14 cellular contexts compared by ENCODE assay signal in the genomic region with DNA sequence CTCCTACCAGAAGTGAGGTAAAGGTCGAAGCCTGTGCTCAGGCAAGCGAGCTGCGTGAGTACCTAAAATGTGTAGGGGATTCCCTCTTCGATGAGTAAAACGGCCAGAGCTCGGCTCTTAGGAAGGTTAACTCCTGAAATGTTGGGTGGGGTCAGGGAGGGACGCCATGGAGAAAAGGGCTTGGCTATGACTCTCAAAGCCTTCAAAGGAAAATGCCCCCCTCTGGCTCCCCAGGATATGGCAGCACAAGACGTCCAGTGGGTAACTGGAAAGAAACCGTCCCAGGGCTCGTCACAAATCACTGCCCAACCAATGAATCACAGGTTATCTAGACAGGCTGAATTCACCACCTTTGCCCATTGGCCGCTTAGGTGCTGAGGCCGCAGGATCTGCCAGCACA. TPM values are rescaled to one million over a fixed set of nuclear protein-coding genes. Genes with fewer than 3 reads are reported as not detected.
A peak's percentile ranks its signal among the peaks of the same experiment; 100 is the strongest.
DNase-seq lines count a peak whose midpoint lies in the region; ATAC-seq, FAIRE-seq and TF ChIP-seq lines count a peak whose summit lies in the region.
"Had no signal": no experiment of that assay in that cellular context is flagged by ENCODE, and none has a peak within 500 bp of the region (broad histone marks: within the 10 kb centered on the region; RNA-seq: fewer than 3 reads in every experiment).

No MANE protein-coding gene starts in this region.

- ATAC-seq in HepG2 (peak; percentile 36; the same call in 2 of the 3 replicates), right lobe of liver (no peak), HG03135 (IDR thresholded peaks at IDR 0.05; ENCODE audit: unreplicated experiment) (no peak)
- ATAC-seq: Panc1 had no signal

- H3K4me1 ChIP-seq in HepG2 (ENCODE audit: insufficient read depth, low read length) (peaks cover 91% of the 10 kb centered on the region), right lobe of liver (no peaks in the 10 kb centered on the region), kidney (ENCODE audit: control insufficient read depth in 1 of 2, insufficient read depth in 1 of 2, low read depth in 1 of 2, low read length in 2 of 2) (peaks cover 0 to 12% of the 10 kb centered on the region in 2 donors), SK-N-SH (ENCODE audit: control insufficient read depth in 1 of 2, insufficient read depth in 2 of 2, low read depth in 1 of 2, low read length in 1 of 2) (peaks cover 0 to 22% of the 10 kb centered on the region in 2 experiments; a peak in 2 of 4 replicates)

- FAIRE-seq in HepG2 (lab: Jason Lieb, UNC) (no peak), kidney (lab: Jason Lieb, UNC) (no peak)
- FAIRE-seq: D721Med, H54 had no signal

- TF ChIP-seq CTCF in HepG2 (CRISPR knock-in tag; IDR thresholded peaks at IDR 0.05), result 0 out of 2 replicates have a peak, but pooled peaks have one; percentile 18
- TF ChIP-seq CTCF in right lobe of liver (IDR thresholded peaks at IDR 0.05), result no peak
- no peak for TF ChIP-seq CTCF in WERI-Rb-1 (IDR thresholded peaks at IDR 0.05; ENCODE audit: low read depth, low read length)
- TF ChIP-seq CTCF in kidney (IDR thresholded peaks at IDR 0.05; ENCODE audit: borderline replicate concordance, extremely low read depth, insufficient read depth), result no peak
- no peak for TF ChIP-seq CTCF in SK-N-SH (IDR thresholded peaks at IDR 0.05)

- TF ChIP-seq RAD21 in HepG2 (CRISPR knock-in tag; IDR thresholded peaks at IDR 0.05), result no peak
- no peak for TF ChIP-seq RAD21 in SK-N-SH (IDR thresholded peaks at IDR 0.05; ENCODE audit: low read length)

- no peak overlapping the region for H3K4me3 ChIP-seq in HepG2 (replicated peaks in 1 of 3; ENCODE audit: insufficient read depth in 1 of 3, low read depth in 2 of 3, low read length in 3 of 3)
- H3K4me3 ChIP-seq in right lobe of liver, result no peak overlapping the region
- H3K4me3 ChIP-seq in WERI-Rb-1 (ENCODE audit: low read depth, low read length), result no peak overlapping the region
- no peak overlapping the region for H3K4me3 ChIP-seq in kidney (ENCODE audit: low read length in 2 of 2)
- no peak overlapping the region for H3K4me3 ChIP-seq in SK-N-SH (ENCODE audit: low read depth in 2 of 2, low read length in 1 of 2)
- H3K4me3 ChIP-seq: tibial artery had no signal

- TF ChIP-seq EP300 in HepG2 (IDR thresholded peaks at IDR 0.05; ENCODE audit: low read depth in 2 of 2, low read length in 2 of 2) (no peak), HepG2 (CRISPR knock-in tag; IDR thresholded peaks at IDR 0.05; ENCODE audit: borderline replicate concordance) (no peak), SK-N-SH (IDR thresholded peaks at IDR 0.05; ENCODE audit: borderline replicate concordance in 1 of 2, low read depth in 1 of 2, low read length in 1 of 2) (no peak)

- H3K27me3 ChIP-seq in HepG2 (ENCODE audit: control insufficient read depth in 1 of 2, insufficient read depth in 2 of 2, low read length in 2 of 2) (peaks cover 0 to 29% of the 10 kb centered on the region in 2 experiments; a peak in 3 of 5 replicates), right lobe of liver (no peaks in the 10 kb centered on the region), WERI-Rb-1 (ENCODE audit: insufficient read depth, low read depth, severe bottlenecking) (no peaks in the 10 kb centered on the region), SK-N-SH (ENCODE audit: insufficient read depth) (no peaks in the 10 kb centered on the region)
- H3K27me3 ChIP-seq: tibial artery had no signal

- H3K9ac ChIP-seq in HepG2 (ENCODE audit: insufficient read depth, low read depth, low read length), result no peak overlapping the region
- H3K9ac ChIP-seq in kidney (ENCODE audit: low read length in 2 of 2), result no peak overlapping the region
- H3K9ac ChIP-seq in SK-N-SH, result no peak overlapping the region

- no peak overlapping the region for H3K27ac ChIP-seq in HepG2 (ENCODE audit: extremely low read length, insufficient read depth, low read length)
- H3K27ac ChIP-seq in right lobe of liver, result no peak overlapping the region
- no peak overlapping the region for H3K27ac ChIP-seq in WERI-Rb-1
- no peak overlapping the region for H3K27ac ChIP-seq in kidney (ENCODE audit: low read depth in 2 of 2, low read length in 2 of 2)
- no peak overlapping the region for H3K27ac ChIP-seq in SK-N-SH (ENCODE audit: low read depth in 2 of 2, low read length in 1 of 2)
- H3K27ac ChIP-seq: tibial artery had no signal

- H3K4me2 ChIP-seq in HepG2 (ENCODE audit: low read depth, low read length) (peak overlapping the region; percentile 33; the same call in 1 of the 2 replicates), SK-N-SH (no peak overlapping the region)

- H2AFZ ChIP-seq in HepG2 (ENCODE audit: low read length) (no peak overlapping the region), SK-N-SH (ENCODE audit: low read depth) (no peak overlapping the region)

- TF ChIP-seq POLR2A in HepG2 (IDR thresholded peaks at IDR 0.05; ENCODE audit: insufficient read depth in 1 of 2, low read depth in 2 of 2, low read length in 2 of 2) (no peak), right lobe of liver (IDR thresholded peaks at IDR 0.05) (no peak)

- H3K9me3 ChIP-seq in HepG2 (ENCODE audit: low read length), result peaks cover 6% of the 10 kb centered on the region; the same call in 1 of the 2 replicates
- no peaks in the 10 kb centered on the region for H3K9me3 ChIP-seq in right lobe of liver
- no peaks in the 10 kb centered on the region for H3K9me3 ChIP-seq in WERI-Rb-1 (ENCODE audit: severe bottlenecking)
- no peaks in the 10 kb centered on the region for H3K9me3 ChIP-seq in kidney (ENCODE audit: control insufficient read depth in 1 of 2, low read length in 2 of 2)
- no peaks in the 10 kb centered on the region; the same call in 1 of the 2 replicates for H3K9me3 ChIP-seq in SK-N-SH

- H3K79me2 ChIP-seq in HepG2 (ENCODE audit: insufficient read depth, low read length) (no peaks in the 10 kb centered on the region), SK-N-SH (ENCODE audit: insufficient read depth) (no peaks in the 10 kb centered on the region)

- in situ Hi-C loops in HepG2 (cut with HindIII; ENCODE audit: extremely low pct_ligation_motif_present, low pct_unique_long_range_greater_than_20kb), result no loop called here

- intact Hi-C loops in HepG2 (cut with micrococcal nuclease; ENCODE audit: unreplicated experiment) (loop anchor here (2.0 kb wide), 1 partner anchor 34 kb away; no protein-coding TSS in a partner anchor), right lobe of liver (cut with DNase I) (no loop called here), kidney (cut with DNase I) (no loop called here)

- no peaks in the 10 kb centered on the region for H3K36me3 ChIP-seq in HepG2 (replicated peaks in 1 of 2; ENCODE audit: control insufficient read depth in 1 of 2, insufficient read depth in 2 of 2, low read length in 2 of 2)
- no peaks in the 10 kb centered on the region for H3K36me3 ChIP-seq in right lobe of liver
- H3K36me3 ChIP-seq in WERI-Rb-1, result no peaks in the 10 kb centered on the region
- no peaks in the 10 kb centered on the region for H3K36me3 ChIP-seq in kidney (ENCODE audit: control insufficient read depth in 1 of 2, insufficient read depth in 2 of 2, low read length in 2 of 2)
- peaks cover 0 to 3% of the 10 kb centered on the region in 2 experiments for H3K36me3 ChIP-seq in SK-N-SH (replicated peaks in 1 of 2; ENCODE audit: control insufficient read depth in 1 of 2, insufficient read depth in 2 of 2, low read length in 1 of 2)
- H3K36me3 ChIP-seq: tibial artery had no signal

- BruUV-seq in HepG2 (replicated peaks; lab: Mats Ljungman, UMichigan), result no TSS peak

- POLR2A ChIA-PET in HepG2 (lab: Yijun Ruan, JAX), result no interaction called here
- POLR2A ChIA-PET in SK-N-SH (lab: Yijun Ruan, JAX), result no interaction called here

- 59% methylated on average over 8 of the region's 12 CpGs for WGBS in HepG2 (ENCODE audit: low lambda C conversion rate)
- WGBS in right lobe of liver (ENCODE audit: insufficient coverage, low coverage, low lambda C conversion rate, missing lambda C conversion rate), result 81% methylated on average over 11 of the region's 12 CpGs
- 92% methylated on average over 10 of the region's 12 CpGs for WGBS in SK-N-SH (ENCODE audit: low lambda C conversion rate)

- H4K20me1 ChIP-seq in HepG2 (ENCODE audit: insufficient read depth, low read length) (no peaks in the 10 kb centered on the region), SK-N-SH (ENCODE audit: insufficient read depth) (no peaks in the 10 kb centered on the region)

- no peaks in the 10 kb centered on the region for H3F3A ChIP-seq in SK-N-SH (replicated peaks; ENCODE audit: insufficient read depth)

- H3K9me2 ChIP-seq in SK-N-SH, result no peaks in the 10 kb centered on the region

- CTCF ChIA-PET in HepG2 (lab: Yijun Ruan, JAX; ENCODE audit: low intra/inter-chr PET ratio, low total read pairs), result interaction anchor here (0.6 kb wide), 1 partner anchor 575 kb away, joined by 4 read pairs; no protein-coding TSS in a partner anchor
- CTCF ChIA-PET in SK-N-SH (lab: Yijun Ruan, JAX), result interaction anchor here (0.5 to 2.5 kb wide), 5 partner anchors 11 to 654 kb away, joined by 3 to 9 read pairs (median 4); no protein-coding TSS in a partner anchor

- DNase-seq in HepG2 (ENCODE audit: low spot score) (no peak), right lobe of liver (no peak), WERI-Rb-1 (peak; percentile 10), kidney (peak; percentile 53), NCI-H226 (no peak), NK-92 (lab: John Stamatoyannopoulos, UW; ENCODE audit: unreplicated experiment) (no peak), SK-N-SH (no peak)
- DNase-seq: activated CD4-positive, alpha-beta T cell treated with anti-CD3 and anti-CD28 coated beads, Interleukin-2, amount 50 U/mL, for 4 hours had no signal

RNA-seq across cellular contexts. Expression of a gene that starts 58.0 kb away (rescaled TPM):
- total RNA-seq in HepG2 (2016; rRNA removed; fragmentation: Illumina TruSeq; extraction: Trizol) (not detected in 2 replicates), right lobe of liver (under 1 TPM in 1 of 6 experiments, not detected in 5; 0.22 TPM), kidney (not detected)
- not detected in 2 replicates for total RNA-seq in HepG2 (2016; cell fraction: cytosol; rRNA removed; fragmentation: Illumina TruSeq; extraction: Trizol; ENCODE audit: low read depth)
- total RNA-seq in HepG2 (2016; cell fraction: insoluble cytoplasmic fraction; rRNA removed; fragmentation: Illumina TruSeq; extraction: Trizol), result not detected in 2 replicates
- not detected in 2 replicates for total RNA-seq in HepG2 (2016; cell fraction: membrane; rRNA removed; fragmentation: Illumina TruSeq; extraction: Trizol)
- total RNA-seq in HepG2 (2016; cell fraction: nucleus; rRNA removed; fragmentation: Illumina TruSeq; extraction: Trizol), result not detected in 2 replicates
- polyA plus RNA-seq in HepG2 (2011; rRNA removed) (not detected in 2 replicates), kidney (ENCODE audit: insufficient read depth, low read depth, low replicate concordance) (15.9 TPM), SK-N-SH (2012; rRNA removed) (not detected in 2 replicates)
- polyA plus RNA-seq in HepG2 (2011; cell fraction: cytosol; rRNA removed), result not detected in 2 replicates
- not detected in 2 replicates for polyA plus RNA-seq in HepG2 (2011; cell fraction: nucleus; rRNA removed)
- not detected in 2 replicates for polyA plus RNA-seq in HepG2 (2012)
- polyA plus RNA-seq in HepG2 (2016; cell fraction: cytosol; fragmentation: Illumina TruSeq; extraction: Trizol; ENCODE audit: low read depth), result not detected in 2 replicates
- polyA plus RNA-seq in HepG2 (2016; cell fraction: insoluble cytoplasmic fraction; fragmentation: Illumina TruSeq; extraction: Trizol; ENCODE audit: low read depth), result not detected in 2 replicates
- polyA plus RNA-seq in HepG2 (2016; cell fraction: membrane; fragmentation: Illumina TruSeq; extraction: Trizol; ENCODE audit: low read depth), result not detected in 2 replicates
- polyA plus RNA-seq in HepG2 (2016; cell fraction: nucleus; fragmentation: Illumina TruSeq; extraction: Trizol; ENCODE audit: insufficient read depth, low read depth), result not detected in 2 replicates
- not detected in 2 replicates for polyA minus RNA-seq in HepG2 (2011; rRNA and poly(A)+ RNA removed; ENCODE audit: low replicate concordance)
- polyA minus RNA-seq in HepG2 (2011; cell fraction: cytosol; rRNA and poly(A)+ RNA removed), result not detected in 2 replicates
- not detected in 2 replicates for polyA minus RNA-seq in HepG2 (2011; cell fraction: nucleus; rRNA and poly(A)+ RNA removed)
- polyA plus RNA-seq in SK-N-SH (2012; cell fraction: cytosol; rRNA removed), result not detected in 2 replicates
- polyA plus RNA-seq in SK-N-SH (2012; cell fraction: nucleus; rRNA removed), result not detected in 2 replicates
- total RNA-seq: M059J had no signal

Comparison
In these comparisons a context has a peak if more than half of its experiments do, and no peak if none do; other contexts are left out.
1. DNase-seq: peak in WERI-Rb-1 (single experiment) and kidney (single experiment); none in HepG2 (single experiment), right lobe of liver (0 of 3), NCI-H226 (single experiment), NK-92 (single experiment) and SK-N-SH (single experiment).